Comparison of ENCODE assay signal across 16 cellular contexts in the genomic region with DNA sequence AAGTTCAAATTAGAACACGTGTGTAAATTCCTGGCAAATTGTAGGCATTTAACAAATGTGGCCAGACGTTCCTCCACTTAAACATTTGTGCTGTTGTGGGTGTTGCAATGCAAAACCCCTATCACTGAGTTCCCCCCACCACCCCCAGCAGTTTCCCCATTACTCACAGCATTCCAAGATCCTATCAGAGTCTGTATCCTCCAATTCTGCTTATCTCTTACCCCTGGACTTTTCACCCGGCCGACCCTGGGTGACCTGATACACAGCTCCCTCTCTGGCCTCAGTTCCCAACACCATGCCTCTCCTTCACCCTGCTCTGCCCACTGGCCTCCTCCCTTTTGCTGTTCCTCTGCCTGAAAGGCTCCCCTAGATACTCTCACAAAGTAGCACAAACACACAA.
"Had no signal": no experiment of that assay in that cellular context is flagged by ENCODE, and none has a peak within 500 bp of the region (broad histone marks: within the 10 kb centered on the region; RNA-seq: fewer than 3 reads in every experiment).

No MANE protein-coding gene starts in this region.

- H3K36me3 ChIP-seq: adrenal gland, cardiac muscle cell, gastrocnemius medialis, heart left ventricle, tibial artery, uterus had no signal

- H3K4me3 ChIP-seq: adrenal gland, cardiac muscle cell, gastrocnemius medialis, heart left ventricle, tibial artery, uterus had no signal

- H3K27me3 Mint-ChIP-seq: activated naive CD4-positive, alpha-beta T cell treated with anti-CD3 and anti-CD28 coated beads, Interleukin-2, amount 50 U/mL, for 24 hours; naive B cell; stimulated activated naive B cell treated with anti-CD40 and anti-IgM and Interleukin-4, amounts not matched to agents 10 μg/mL and 1 μg/mL and 100 μg/mL, for 72 hours had no signal

- H3K27me3 ChIP-seq: adrenal gland, cardiac muscle cell, gastrocnemius medialis, heart left ventricle, tibial artery, uterus had no signal

- H3K4me1 Mint-ChIP-seq: activated naive CD4-positive, alpha-beta T cell treated with anti-CD3 and anti-CD28 coated beads, Interleukin-2, amount 50 U/mL, for 24 hours; naive B cell; stimulated activated naive B cell treated with anti-CD40 and anti-IgM and Interleukin-4, amounts not matched to agents 10 μg/mL and 1 μg/mL and 100 μg/mL, for 72 hours had no signal

- H3K9me3 ChIP-seq: gastrocnemius medialis, tibial artery, uterus had no signal

- H3K4me3 Mint-ChIP-seq: activated CD8-positive, alpha-beta T cell treated with anti-CD3 and anti-CD28 coated beads, Interleukin-2, amount 10 ng/mL, durations not matched to agents 7 days and 5 days; activated naive CD4-positive, alpha-beta T cell treated with anti-CD3 and anti-CD28 coated beads, Interleukin-2, amount 50 U/mL, for 24 hours; naive B cell; stimulated activated naive B cell treated with anti-CD40 and anti-IgM and Interleukin-4, amounts not matched to agents 10 μg/mL and 1 μg/mL and 100 μg/mL, for 72 hours had no signal

- H3K27ac Mint-ChIP-seq: activated CD8-positive, alpha-beta T cell treated with anti-CD3 and anti-CD28 coated beads, Interleukin-2, amount 10 ng/mL, durations not matched to agents 7 days and 5 days; activated naive CD4-positive, alpha-beta T cell treated with anti-CD3 and anti-CD28 coated beads, Interleukin-2, amount 50 U/mL, for 24 hours; stimulated activated naive B cell treated with anti-CD40 and anti-IgM and Interleukin-4, amounts not matched to agents 10 μg/mL and 1 μg/mL and 100 μg/mL, for 72 hours had no signal

- ATAC-seq: activated CD8-positive, alpha-beta T cell treated with anti-CD3 and anti-CD28 coated beads, Interleukin-2, amount 10 ng/mL, durations not matched to agents 7 days and 5 days; gastrocnemius medialis; heart left ventricle; stimulated activated naive B cell treated with anti-CD40 and anti-IgM and Interleukin-4, amounts not matched to agents 10 μg/mL and 1 μg/mL and 100 μg/mL, for 72 hours had no signal

- H3K36me3 Mint-ChIP-seq: activated naive CD4-positive, alpha-beta T cell treated with anti-CD3 and anti-CD28 coated beads, Interleukin-2, amount 50 U/mL, for 24 hours; naive B cell; stimulated activated naive B cell treated with anti-CD40 and anti-IgM and Interleukin-4, amounts not matched to agents 10 μg/mL and 1 μg/mL and 100 μg/mL, for 72 hours had no signal

- H3K4me1 ChIP-seq: gastrocnemius medialis, heart left ventricle, parathyroid adenoma, tibial artery, uterus had no signal

- H3K27ac ChIP-seq: adrenal gland, cardiac muscle cell, gastrocnemius medialis, heart left ventricle, parathyroid adenoma, tibial artery, uterus had no signal

- DNase-seq: activated CD4-positive, alpha-beta T cell treated with anti-CD3 and anti-CD28 coated beads for 48 hours; activated CD8-positive, alpha-beta memory T cell treated with anti-CD3 and anti-CD28 coated beads, Interleukin-2, amount 50 U/mL, for 4 hours; activated CD8-positive, alpha-beta T cell treated with anti-CD3 and anti-CD28 coated beads, Interleukin-2, amount 10 ng/mL, durations not matched to agents 7 days and 5 days; activated effector memory CD4-positive, alpha-beta T cell treated with anti-CD3 and anti-CD28 coated beads, Interleukin-2, amount 50 U/mL, for 16 hours; activated T-cell treated with anti-CD3 and anti-CD28 coated beads, Interleukin-2, amount 50 U/mL, for 48 hours; gastrocnemius medialis; heart left ventricle; naive B cell; stimulated activated CD4-positive, alpha-beta T cell treated with anti-CD3 and anti-CD28 coated beads, Interleukin-2, amount 100 ng/mL, for 48 hours; stimulated activated naive B cell treated with anti-CD40 and anti-IgM and Interleukin-4, amounts not matched to agents 10 μg/mL and 1 μg/mL and 100 μg/mL, for 72 hours; tibial artery; uterus had no signal
